8 cellular contexts compared by ENCODE assay signal in genomic region chr12:43882578-43883178, GRCh38. TPM values are rescaled to one million over a fixed set of nuclear protein-coding genes. Genes with fewer than 3 reads are reported as not detected.
A peak's percentile ranks its signal among the peaks of the same experiment; 100 is the strongest.
DNase-seq lines count a peak whose midpoint lies in the region; ATAC-seq and TF ChIP-seq lines count a peak whose summit lies in the region.

No MANE protein-coding gene starts in this region.

- H3K27ac ChIP-seq in A673 (ENCODE audit: low read depth, low read length, poor library complexity, severe bottlenecking): no peak overlapping the region
- no peak overlapping the region for H3K27ac ChIP-seq in right lobe of liver
- no peak overlapping the region for H3K27ac ChIP-seq in aorta (ENCODE audit: low read depth in 1 of 2, low read length in 2 of 2)

- H3K4me1 ChIP-seq in A673 (ENCODE audit: insufficient read depth, low read length, poor library complexity, severe bottlenecking): no peaks in the 10 kb centered on the region
- H3K4me1 ChIP-seq in right lobe of liver: no peaks in the 10 kb centered on the region
- H3K4me1 ChIP-seq in aorta (ENCODE audit: control insufficient read depth in 1 of 2, insufficient read depth in 2 of 2, low read length in 2 of 2): peaks cover 0 to 2% of the 10 kb centered on the region in 2 donors

- H3K9me3 ChIP-seq in A673 (ENCODE audit: low read depth, low read length, poor library complexity, severe bottlenecking) (no peaks in the 10 kb centered on the region), right lobe of liver (no peaks in the 10 kb centered on the region), aorta (ENCODE audit: control insufficient read depth, low read length) (no peaks in the 10 kb centered on the region)

- 8% methylated on average over 2 of the region's 2 CpGs for WGBS in right lobe of liver (ENCODE audit: insufficient coverage, low coverage, low lambda C conversion rate, missing lambda C conversion rate)
- 8 to 10% methylated on average over 2 of the region's 2 CpGs for WGBS in aorta, 2 donors

- H3K4me3 ChIP-seq in A673 (ENCODE audit: low read depth, low read length, poor library complexity, severe bottlenecking) (no peak overlapping the region), right lobe of liver (no peak overlapping the region), aorta (ENCODE audit: low read length in 2 of 2) (no peak overlapping the region)

- no peaks in the 10 kb centered on the region for H3K27me3 Mint-ChIP-seq in chondrocyte (ENCODE audit: low read depth)

- intact Hi-C loops in A673 (cut with micrococcal nuclease; ENCODE audit: unreplicated experiment) (loop anchor here (2.0 to 5.0 kb wide), 3 partner anchors 106 to 438 kb away; no protein-coding TSS in a partner anchor), right lobe of liver (cut with DNase I) (no loop called here), aorta (cut with DNase I) (loop anchor here (10.0 kb wide), 3 partner anchors 78 to 438 kb away; partner anchors contain the start of gene TWF1 (in 1 of the 2))

- H3K36me3 Mint-ChIP-seq in chondrocyte (ENCODE audit: low read depth): no peaks in the 10 kb centered on the region

- POLR2A ChIA-PET in A673 (lab: Charles Lee; ENCODE audit: low non-redundant PET): no interaction called here

- H3K36me3 ChIP-seq in A673 (ENCODE audit: insufficient read depth, low read length, poor library complexity, severe bottlenecking) (no peaks in the 10 kb centered on the region), right lobe of liver (no peaks in the 10 kb centered on the region), aorta (ENCODE audit: control insufficient read depth in 1 of 2, insufficient read depth in 2 of 2, low read length in 1 of 2) (no peaks in the 10 kb centered on the region)

- BruUV-seq in A673 (replicated peaks; lab: Mats Ljungman, UMichigan): no TSS peak

- TF ChIP-seq CTCF in A673 (conservative IDR thresholded peaks at IDR 0.05; ENCODE audit: low read depth, low read length) (peak; percentile 85), chondrocyte (IDR thresholded peaks at IDR 0.05) (peak; percentile 95), right lobe of liver (IDR thresholded peaks at IDR 0.05) (peak; percentile 71 to 82 (median 77))

- CTCF ChIA-PET in A673 (lab: Charles Lee): interaction anchor here (0.8 to 1.1 kb wide), 4 partner anchors 77 to 437 kb away, joined by 4 to 11 read pairs (median 6); no protein-coding TSS in a partner anchor

- no peaks in the 10 kb centered on the region for H3K4me1 Mint-ChIP-seq in chondrocyte (ENCODE audit: low read depth)

- DNase-seq in A673 (ENCODE audit: low spot score) (peak; percentile 67), GM04503 (ENCODE audit: low read depth) (peak; percentile 11), HCEC 1CT (peak; percentile 56), Kasumi-1 (lab: John Stamatoyannopoulos, UW) (peak; percentile 78 to 82), RPMI8226 (peak; percentile 56), chondrocyte (ENCODE audit: low spot score) (no peak), right lobe of liver (no peak), aorta (no peak)

- TF ChIP-seq POLR2A in right lobe of liver (IDR thresholded peaks at IDR 0.05): no peak

- H3K27me3 ChIP-seq in A673 (replicated peaks; ENCODE audit: insufficient read depth, low read depth, low read length, poor library complexity) (no peaks in the 10 kb centered on the region), right lobe of liver (no peaks in the 10 kb centered on the region), aorta (ENCODE audit: control insufficient read depth in 1 of 2, insufficient read depth in 2 of 2, low read length in 1 of 2) (no peaks in the 10 kb centered on the region)

- no peak overlapping the region for H3K27ac Mint-ChIP-seq in chondrocyte (ENCODE audit: unreplicated experiment)

- ATAC-seq in right lobe of liver (peak; percentile 89 to 96 (median 92)), aorta (ENCODE audit: low FRiP score) (peak; percentile 76)

- H3K9me3 Mint-ChIP-seq in chondrocyte (ENCODE audit: low read depth): no peaks in the 10 kb centered on the region

- no peak overlapping the region for H3K4me3 Mint-ChIP-seq in chondrocyte (ENCODE audit: unreplicated experiment)

RNA-seq across cellular contexts. Expression of gene TMEM117, which starts 46.8 kb away (rescaled TPM):
- total RNA-seq in A673 (2021) (5.9 and 8.5 TPM in 2 replicates), chondrocyte (15.5 to 20.0 TPM (median 15.5 TPM) in 3 replicates), right lobe of liver (10 to 100 TPM in 1 of 6 experiments, 1 to 10 TPM in 5; 2.4 to 15.3 (median 3.1) TPM), aorta (10 to 100 TPM in 1 of 2 donors, 1 to 10 TPM in 1; 5.9 to 10.6 TPM)
- polyA plus RNA-seq in aorta: 1 to 10 TPM; 1.6 to 4.4 TPM

Comparison
In these comparisons a context has a peak if more than half of its experiments do, and no peak if none do; other contexts are left out.
1. DNase-seq: peak in A673 (single experiment), GM04503 (single experiment), HCEC 1CT (single experiment), Kasumi-1 (2 of 2) and RPMI8226 (single experiment); none in chondrocyte (single experiment), right lobe of liver (0 of 3) and aorta (0 of 2).
2. intact Hi-C loops: an anchor here in A673 (2.0 to 5.0 kb wide) and aorta (10.0 kb wide); none called in right lobe of liver.
3. Peak in every context shown above with its lines, with median percentiles within 50 percentile points of each other: CTCF ChIP-seq.